9 cellular contexts compared by ENCODE assay signal in genomic region chr2:110858135-110858737, GRCh38.
DNase-seq lines count a peak whose midpoint lies in the region; ATAC-seq and TF ChIP-seq lines count a peak whose summit lies in the region.
"Had no signal": no experiment of that assay in that cellular context is flagged by ENCODE, and none has a peak within 500 bp of the region (broad histone marks: within the 10 kb centered on the region; RNA-seq: fewer than 3 reads in every experiment).

No MANE protein-coding gene starts in this region.

- no peaks in the 10 kb centered on the region for H3K36me3 ChIP-seq in testis (ENCODE audit: low read depth, missing control alignments)

- intact Hi-C loops in testis (cut with DNase I; ENCODE audit: low total_unique reads) = no loop called here

- TF ChIP-seq POLR2A in testis (IDR thresholded peaks at IDR 0.05) = no peak

- in situ Hi-C loops in SK-MEL-5 (cut with HindIII; ENCODE audit: low pct_unique_long_range_greater_than_20kb, low sequenced_read_pairs) = loop anchor here (25.0 kb wide), 1 partner anchor 129 kb away; no protein-coding TSS in a partner anchor
- in situ Hi-C loops in G401 (cut with HindIII; ENCODE audit: low sequenced_read_pairs) = no loop called here

- no peak overlapping the region for H3K4me3 ChIP-seq in testis

- no peak overlapping the region for H3K27ac ChIP-seq in testis
- H3K27ac ChIP-seq: HL-60 had no signal

- H3K9me3 ChIP-seq in testis = no peaks in the 10 kb centered on the region

- H3K4me1 ChIP-seq in testis = no peaks in the 10 kb centered on the region

- DNase-seq in SK-MEL-5 (ENCODE audit: low read depth, low spot score) = peak; percentile 13
- peak; percentile 74 for DNase-seq in central memory CD4-positive, alpha-beta T cell
- DNase-seq in stimulated activated CD8-positive, alpha-beta memory T cell treated with anti-CD3 and anti-CD28 coated beads, Interleukin-12 subunit alpha, Interleukin-12 subunit beta, amount 100 ng/mL, for 24 hours (ENCODE audit: extremely low read depth) = peak; percentile 22
- no peak for DNase-seq in NCI-H748 treated with DMSO at 0.1 percent for 48 hours (lab: John Stamatoyannopoulos, UW)
- no peak for DNase-seq in G401 (ENCODE audit: low spot score)
- DNase-seq in testis = no peak

- no peak for TF ChIP-seq CTCF in testis (IDR thresholded peaks at IDR 0.05)

- 65 to 74% methylated on average over 11 to 13 of the region's 13 CpGs for WGBS in testis, 2 donors

- no peaks in the 10 kb centered on the region for H3K27me3 ChIP-seq in testis

- ATAC-seq in GM18517 (IDR thresholded peaks at IDR 0.05; ENCODE audit: unreplicated experiment) (peak; percentile 94), HG02870 (IDR thresholded peaks at IDR 0.05; ENCODE audit: unreplicated experiment) (peak; percentile 91)

Comparison
In these comparisons a context has a peak if more than half of its experiments do, and no peak if none do; other contexts are left out.
1. DNase-seq: peak in SK-MEL-5 (single experiment), central memory CD4-positive, alpha-beta T cell (single experiment) and stimulated activated CD8-positive, alpha-beta memory T cell treated with anti-CD3 and anti-CD28 coated beads, Interleukin-12 subunit alpha, Interleukin-12 subunit beta, amount 100 ng/mL, for 24 hours (single experiment); none in NCI-H748 treated with DMSO at 0.1 percent for 48 hours (single experiment), G401 (single experiment) and testis (single experiment).